ENCODE assay signal across 10 cellular contexts in the genomic region with DNA sequence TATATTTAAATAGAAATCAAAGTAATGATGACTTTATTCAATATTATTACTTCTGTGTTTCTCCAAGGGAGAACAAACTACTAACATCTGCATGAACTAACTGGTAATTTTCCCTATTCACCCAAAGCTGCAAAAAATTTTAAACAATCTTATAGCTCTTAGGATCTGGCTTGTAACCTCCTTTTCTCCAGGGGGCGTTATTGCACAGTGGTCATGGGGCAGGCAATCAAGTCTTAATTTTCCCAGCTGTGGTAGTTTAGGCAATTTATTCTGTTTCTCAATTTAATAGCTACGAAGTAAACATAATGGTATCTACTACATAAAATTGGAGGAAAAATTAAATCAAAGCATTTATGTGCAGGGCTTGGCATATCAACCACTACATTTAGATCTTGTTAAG.
DNase-seq lines count a peak whose midpoint lies in the region; ATAC-seq and TF ChIP-seq lines count a peak whose summit lies in the region.
"Had no signal": no experiment of that assay in that cellular context is flagged by ENCODE, and none has a peak within 500 bp of the region (broad histone marks: within the 10 kb centered on the region; RNA-seq: fewer than 3 reads in every experiment).

No MANE protein-coding gene starts in this region.

- H3K36me3 ChIP-seq in breast epithelium (no peaks in the 10 kb centered on the region), neuronal stem cell (replicated peaks in 1 of 2; ENCODE audit: control insufficient read depth in 2 of 2, insufficient read depth in 2 of 2, low read length in 2 of 2) (no peaks in the 10 kb centered on the region)
- H3K36me3 ChIP-seq: spleen had no signal

- H3K4me1 Mint-ChIP-seq in MCF 10A (ENCODE audit: insufficient read depth, unreplicated experiment), result peaks cover 5% of the 10 kb centered on the region

- BruUV-seq in MCF 10A (replicated peaks; lab: Mats Ljungman, UMichigan), result no TSS peak

- intact Hi-C loops in MCF 10A (cut with micrococcal nuclease) (no loop called here), breast epithelium (cut with DNase I; ENCODE audit: low total_unique reads) (no loop called here)

- CTCF ChIA-PET in MCF 10A (lab: Yijun Ruan, JAX), result interaction anchor here (0.7 kb wide), 1 partner anchor 12 kb away, joined by 3 read pairs; no protein-coding TSS in a partner anchor

- no CpG with 5 or more reads among the region's 2 CpGs for WGBS in neuronal stem cell (ENCODE audit: extremely low coverage in 2 of 2, insufficient read length in 2 of 2, insufficient replicate concordance in 1 of 2), 2 donors

- H3K79me1 ChIP-seq in neuronal stem cell (ENCODE audit: low read depth, low read length), result no peaks in the 10 kb centered on the region

- no peak overlapping the region for H3K14ac ChIP-seq in neuronal stem cell (ENCODE audit: low read length)

- H2BK5ac ChIP-seq in neuronal stem cell (ENCODE audit: low read length), result no peak overlapping the region

- peak; percentile 42 for DNase-seq in MCF 10A (ENCODE audit: unreplicated experiment)
- DNase-seq in breast epithelium (ENCODE audit: low spot score in 2 of 2), result no peak
- DNase-seq in epithelial cell of esophagus (ENCODE audit: low read depth), result peak; percentile 53
- no peak for DNase-seq in retinal pigment epithelial cell (ENCODE audit: low read depth)
- no peak for DNase-seq in activated CD4-positive, CD25-positive, alpha-beta regulatory T cell treated with anti-CD3 and anti-CD28 coated beads, Interleukin-2, amount 50 U/mL, for 72 hours
- no peak for DNase-seq in neuronal stem cell (ENCODE audit: low spot score)
- DNase-seq: spleen had no signal

- peaks cover 0 to 8% of the 10 kb centered on the region in 2 donors for H3K4me1 ChIP-seq in breast epithelium
- no peaks in the 10 kb centered on the region for H3K4me1 ChIP-seq in neuronal stem cell (ENCODE audit: control insufficient read depth in 2 of 2, insufficient read depth in 1 of 2, low read depth in 1 of 2, low read length in 2 of 2)

- no peak overlapping the region for H2BK120ac ChIP-seq in neuronal stem cell (ENCODE audit: low read depth, low read length)

- peak overlapping the region in 1 of 2 donors; percentile 15 for H3K27ac ChIP-seq in breast epithelium
- H3K27ac ChIP-seq in neuronal stem cell (replicated peaks; ENCODE audit: low read length), result no peak overlapping the region
- H3K27ac ChIP-seq: spleen had no signal

- no peak overlapping the region for H4K91ac ChIP-seq in neuronal stem cell (ENCODE audit: low read depth, low read length, poor library complexity)

- no peak overlapping the region for H3K27ac Mint-ChIP-seq in MCF 10A (ENCODE audit: low read depth, unreplicated experiment)
- H3K27ac Mint-ChIP-seq: CD4-positive, CD25-positive, alpha-beta regulatory T cell had no signal

- H3K23ac ChIP-seq in neuronal stem cell (ENCODE audit: low read depth, low read length, poor library complexity), result no peak overlapping the region

- no peak for ATAC-seq in GM18502 (IDR thresholded peaks at IDR 0.05; ENCODE audit: poor library complexity, unreplicated experiment)

- H3K27me3 Mint-ChIP-seq in MCF 10A (ENCODE audit: insufficient read depth, unreplicated experiment), result no peaks in the 10 kb centered on the region
- H3K27me3 Mint-ChIP-seq: CD4-positive, CD25-positive, alpha-beta regulatory T cell had no signal

- no peaks in the 10 kb centered on the region for H3K9me3 ChIP-seq in breast epithelium
- no peaks in the 10 kb centered on the region for H3K9me3 ChIP-seq in neuronal stem cell (replicated peaks in 1 of 2; ENCODE audit: control insufficient read depth in 2 of 2, insufficient read depth in 1 of 2, low read depth in 1 of 2, low read length in 2 of 2)
- H3K9me3 ChIP-seq: spleen had no signal

- H4K8ac ChIP-seq in neuronal stem cell (ENCODE audit: low read depth, low read length), result no peak overlapping the region

- no peak overlapping the region for H3K9ac ChIP-seq in neuronal stem cell (ENCODE audit: low read depth, low read length, poor library complexity)

- H3K4me2 ChIP-seq in neuronal stem cell (ENCODE audit: insufficient read depth, low read length, poor library complexity, severe bottlenecking), result no peak overlapping the region

- H2AK5ac ChIP-seq in neuronal stem cell (ENCODE audit: low read depth, low read length), result no peak overlapping the region

- no peaks in the 10 kb centered on the region for H3K9me3 Mint-ChIP-seq in MCF 10A (ENCODE audit: unreplicated experiment)
- H3K9me3 Mint-ChIP-seq: CD4-positive, CD25-positive, alpha-beta regulatory T cell had no signal

- TF ChIP-seq CTCF in MCF 10A (IDR thresholded peaks at IDR 0.05; ENCODE audit: unreplicated experiment), result no peak
- TF ChIP-seq CTCF in breast epithelium (IDR thresholded peaks at IDR 0.05), result no peak
- TF ChIP-seq CTCF in LNCAP (IDR thresholded peaks at IDR 0.05), result peak; percentile 54; the same call in 1 of the 2 replicates
- peak; percentile 33 for TF ChIP-seq CTCF in epithelial cell of esophagus (IDR thresholded peaks at IDR 0.05; ENCODE audit: insufficient read depth, low read depth, low read length, missing control alignments)
- peak; percentile 56 for TF ChIP-seq CTCF in retinal pigment epithelial cell (conservative IDR thresholded peaks at IDR 0.05; ENCODE audit: low read depth, low read length)

- H3K36me3 Mint-ChIP-seq in MCF 10A (ENCODE audit: insufficient read depth, unreplicated experiment), result no peaks in the 10 kb centered on the region
- H3K36me3 Mint-ChIP-seq: CD4-positive, CD25-positive, alpha-beta regulatory T cell had no signal

- H3K27me3 ChIP-seq in breast epithelium, result no peaks in the 10 kb centered on the region
- H3K27me3 ChIP-seq in neuronal stem cell (ENCODE audit: control insufficient read depth in 3 of 3, insufficient read depth in 3 of 3, low read depth in 1 of 3, low read length in 3 of 3), result no peaks in the 10 kb centered on the region
- H3K27me3 ChIP-seq: spleen had no signal

- no peak overlapping the region for H3K18ac ChIP-seq in neuronal stem cell (ENCODE audit: low read length)

- H3K4ac ChIP-seq in neuronal stem cell (ENCODE audit: low read length), result no peak overlapping the region

- no peak overlapping the region for H2BK15ac ChIP-seq in neuronal stem cell (ENCODE audit: low read length)

- POLR2A ChIA-PET in MCF 10A (lab: Yijun Ruan, JAX), result no interaction called here

- no peak for TF ChIP-seq POLR2A in breast epithelium (IDR thresholded peaks at IDR 0.05)

- no peak overlapping the region for H3K4me3 Mint-ChIP-seq in MCF 10A (ENCODE audit: unreplicated experiment)
- H3K4me3 Mint-ChIP-seq: CD4-positive, CD25-positive, alpha-beta regulatory T cell had no signal

- no peak overlapping the region for H2AFZ ChIP-seq in neuronal stem cell (ENCODE audit: low read length)

- no peak overlapping the region for H2BK12ac ChIP-seq in neuronal stem cell (ENCODE audit: low read length)

- H3K4me3 ChIP-seq in breast epithelium (no peak overlapping the region), epithelial cell of esophagus (ENCODE audit: low read length) (no peak overlapping the region), retinal pigment epithelial cell (ENCODE audit: low read length) (no peak overlapping the region), neuronal stem cell (ENCODE audit: low read length in 2 of 2) (no peak overlapping the region)
- H3K4me3 ChIP-seq: spleen had no signal

Comparison
In these comparisons a context has a peak if more than half of its experiments do, and no peak if none do; other contexts are left out.
1. DNase-seq: peak in MCF 10A (single experiment) and epithelial cell of esophagus (single experiment); none in breast epithelium (0 of 2), retinal pigment epithelial cell (single experiment), activated CD4-positive, CD25-positive, alpha-beta regulatory T cell treated with anti-CD3 and anti-CD28 coated beads, Interleukin-2, amount 50 U/mL, for 72 hours (single experiment) and neuronal stem cell (single experiment).
2. CTCF ChIP-seq: peak in LNCAP (single experiment), epithelial cell of esophagus (single experiment) and retinal pigment epithelial cell (single experiment); none in MCF 10A (single experiment) and breast epithelium (0 of 3).